23 cellular contexts compared by ENCODE assay signal in the genomic region with DNA sequence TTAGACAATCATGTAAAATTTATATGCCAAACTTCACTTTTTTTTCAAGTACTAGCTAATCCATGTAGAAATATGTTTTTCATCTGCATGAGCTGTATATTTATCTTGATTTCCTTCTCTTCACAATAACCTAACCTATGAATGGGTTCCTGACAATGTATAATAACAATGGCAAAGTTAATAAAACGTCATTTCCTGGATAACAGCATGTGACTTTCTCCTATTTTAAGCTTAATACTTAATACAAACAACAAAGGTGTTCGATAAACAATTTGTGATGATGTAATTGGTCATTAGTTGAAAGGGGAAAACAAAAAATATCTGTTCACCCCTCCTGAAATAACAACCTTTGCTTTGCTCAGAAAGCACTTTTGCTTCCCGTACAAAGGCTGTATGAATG. TPM values are rescaled to one million over a fixed set of nuclear protein-coding genes. Genes with fewer than 3 reads are reported as not detected.
"Had no signal": no experiment of that assay in that cellular context is flagged by ENCODE, and none has a peak within 500 bp of the region (broad histone marks: within the 10 kb centered on the region; RNA-seq: fewer than 3 reads in every experiment).

No MANE protein-coding gene starts in this region.

- H3K9me3 ChIP-seq: left lung, neutrophil, pancreas, sigmoid colon, thyroid gland had no signal

- H3K27me3 ChIP-seq: left lung, neutrophil, pancreas, sigmoid colon, thyroid gland had no signal

- H3K27me3 Mint-ChIP-seq: activated CD4-positive, alpha-beta T cell treated with anti-CD3 and anti-CD28 coated beads, Interleukin-2, amount 10 ng/mL, durations not matched to agents 7 days and 5 days; activated naive CD8-positive, alpha-beta T cell; stimulated activated memory B cell treated with anti-CD40 and anti-IgM and Interleukin-4, amounts not matched to agents 10 μg/mL and 1 μg/mL and 100 μg/mL, for 72 hours had no signal

- ATAC-seq: left lung; natural killer cell; pancreas; stimulated activated memory B cell treated with anti-CD40 and anti-IgM and Interleukin-4, amounts not matched to agents 10 μg/mL and 1 μg/mL and 100 μg/mL, for 72 hours had no signal

- H3K27ac ChIP-seq: epithelial cell of prostate, neutrophil, pancreas, sigmoid colon had no signal

- H3K4me3 Mint-ChIP-seq: activated CD4-positive, alpha-beta T cell treated with anti-CD3 and anti-CD28 coated beads, Interleukin-2, amount 10 ng/mL, durations not matched to agents 7 days and 5 days; activated naive CD8-positive, alpha-beta T cell; natural killer cell; stimulated activated memory B cell treated with anti-CD40 and anti-IgM and Interleukin-4, amounts not matched to agents 10 μg/mL and 1 μg/mL and 100 μg/mL, for 72 hours had no signal

- H3K27ac Mint-ChIP-seq: activated CD4-positive, alpha-beta T cell treated with anti-CD3 and anti-CD28 coated beads, Interleukin-2, amount 10 ng/mL, durations not matched to agents 7 days and 5 days; activated naive CD8-positive, alpha-beta T cell; natural killer cell; stimulated activated memory B cell treated with anti-CD40 and anti-IgM and Interleukin-4, amounts not matched to agents 10 μg/mL and 1 μg/mL and 100 μg/mL, for 72 hours had no signal

- H3K9me3 Mint-ChIP-seq: natural killer cell; stimulated activated memory B cell treated with anti-CD40 and anti-IgM and Interleukin-4, amounts not matched to agents 10 μg/mL and 1 μg/mL and 100 μg/mL, for 72 hours had no signal

- H3K4me3 ChIP-seq: left lung, pancreas, sigmoid colon, thyroid gland had no signal

- H3K36me3 ChIP-seq: left lung, neutrophil, pancreas, thyroid gland had no signal

- H3K36me3 Mint-ChIP-seq: natural killer cell had no signal

- DNase-seq: activated CD4-positive, alpha-beta T cell treated with anti-CD3 and anti-CD28 coated beads, Interleukin-2, amount 10 ng/mL, durations not matched to agents 7 days and 5 days; activated CD8-positive, alpha-beta memory T cell treated with anti-CD3 and anti-CD28 coated beads, Interleukin-2, amount 50 U/mL, for 4 hours; activated gamma-delta T cell; activated T-cell treated with anti-CD3 and anti-CD28 coated beads, Interleukin-2, amount 50 U/mL, for 48 hours; effector memory CD4-positive, alpha-beta T cell; foreskin fibroblast; hypothalamus; kidney; left lung; mesenchymal stem cell; natural killer cell; pancreas; sigmoid colon; stimulated activated CD4-positive, alpha-beta T cell treated with anti-CD3 and anti-CD28 coated beads, Interleukin-4, amount 100 ng/mL, for 4 hours; T1000; thyroid gland had no signal

- H3K4me1 ChIP-seq: pancreas, sigmoid colon had no signal

RNA-seq across cellular contexts. Expression of a gene that starts 59.3 kb away (rescaled TPM):
- total RNA-seq: activated CD4-positive, alpha-beta T cell treated with anti-CD3 and anti-CD28 coated beads, Interleukin-2, amount 10 ng/mL, durations not matched to agents 7 days and 5 days; glomerular endothelial cell; natural killer cell; T-helper 1 cell treated with Interleukin-12 subunit alpha and Interleukin-12 subunit beta and Interleukin-4 antibody, amounts not matched to agents 30 ng/mL and 1 ng/mL, for 36 hours had no signal
- polyA plus RNA-seq: urinary bladder had no signal
